In the genomic region with DNA sequence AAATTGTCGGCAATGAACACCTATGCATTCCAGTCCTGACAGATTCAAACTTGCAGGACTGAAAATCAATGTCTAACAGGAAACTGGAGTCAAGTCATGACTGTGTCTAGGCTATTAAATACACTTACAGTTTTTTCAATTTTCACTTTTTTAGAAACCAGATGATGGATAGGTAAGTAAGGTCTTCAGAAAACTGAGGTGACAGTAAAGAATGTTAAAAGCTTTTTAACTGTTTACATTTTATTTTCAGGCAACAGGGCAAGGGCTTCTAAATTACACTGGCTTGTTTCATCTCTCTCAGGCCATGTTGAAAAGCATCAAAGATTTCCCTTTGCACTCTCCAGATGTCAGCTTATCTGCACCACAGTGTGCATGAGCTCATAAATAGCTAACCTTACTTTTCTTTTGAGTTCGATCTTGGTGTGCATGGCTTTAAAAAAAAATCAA, we compare ENCODE assay signal across 15 cellular contexts.
DNase-seq lines count a peak whose midpoint lies in the region; ATAC-seq, FAIRE-seq and TF ChIP-seq lines count a peak whose summit lies in the region.
"Had no signal": no experiment of that assay in that cellular context is flagged by ENCODE, and none has a peak within 500 bp of the region (broad histone marks: within the 10 kb centered on the region; RNA-seq: fewer than 3 reads in every experiment).

No MANE protein-coding gene starts in this region.

- intact Hi-C loops in left ventricle myocardium inferior (cut with micrococcal nuclease) (loop anchor here (5.0 kb wide), 2 partner anchors 122 to 197 kb away; no protein-coding TSS in a partner anchor), sigmoid colon (cut with DNase I) (loop anchor here (2.0 to 5.0 kb wide), 2 partner anchors 67 to 516 kb away; partner anchors contain the start of gene SEC24D), lower lobe of right lung (cut with DNase I) (no loop called here)

- H3K4me3 ChIP-seq in bronchial epithelial cell (ENCODE audit: low read depth, low read length) (no peak overlapping the region), left ventricle myocardium inferior (no peak overlapping the region), sigmoid colon (no peak overlapping the region), small intestine (ENCODE audit: low read depth in 1 of 2, low read length in 2 of 2) (no peak overlapping the region), lower lobe of right lung (no peak overlapping the region)
- H3K4me3 ChIP-seq: BLaER1 had no signal

- peak overlapping the region; percentile 81 for H3K27ac ChIP-seq in left ventricle myocardium inferior (replicated peaks)
- peak overlapping the region; percentile 83 to 88 (median 85) for H3K27ac ChIP-seq in sigmoid colon
- H3K27ac ChIP-seq in small intestine (ENCODE audit: low read depth in 1 of 2, low read length in 1 of 2): no peak overlapping the region
- H3K27ac ChIP-seq in lower lobe of right lung: no peak overlapping the region
- H3K27ac ChIP-seq: BLaER1 had no signal

- TF ChIP-seq CTCF in bronchial epithelial cell (IDR thresholded peaks at IDR 0.05; ENCODE audit: insufficient read depth, low read length, severe bottlenecking) (no peak), left ventricle myocardium inferior (IDR thresholded peaks at IDR 0.05; ENCODE audit: borderline replicate concordance) (no peak), sigmoid colon (IDR thresholded peaks at IDR 0.05) (no peak), lower lobe of right lung (IDR thresholded peaks at IDR 0.05) (no peak)

- H3K36me3 ChIP-seq in bronchial epithelial cell (ENCODE audit: control insufficient read depth, insufficient read depth, low read length) (peaks cover 4% of the 10 kb centered on the region), left ventricle myocardium inferior (peaks cover 23% of the 10 kb centered on the region), sigmoid colon (peaks cover 0 to 14% (median 0%) of the 10 kb centered on the region in 4 donors), small intestine (ENCODE audit: control insufficient read depth in 2 of 2, insufficient read depth in 2 of 2, low read length in 2 of 2) (peaks cover 8 to 21% of the 10 kb centered on the region in 2 donors), lower lobe of right lung (peaks cover 37% of the 10 kb centered on the region)

- no peak for TF ChIP-seq EP300 in sigmoid colon (IDR thresholded peaks at IDR 0.05)

- H3K27me3 ChIP-seq in bronchial epithelial cell (ENCODE audit: control insufficient read depth, insufficient read depth, low read length) (no peaks in the 10 kb centered on the region), left ventricle myocardium inferior (ENCODE audit: low read depth) (no peaks in the 10 kb centered on the region), sigmoid colon (no peaks in the 10 kb centered on the region), small intestine (ENCODE audit: control insufficient read depth in 2 of 2, insufficient read depth in 2 of 2, low read length in 2 of 2) (no peaks in the 10 kb centered on the region), lower lobe of right lung (ENCODE audit: low read depth) (no peaks in the 10 kb centered on the region)
- H3K27me3 ChIP-seq: BLaER1 had no signal

- H3K4me1 ChIP-seq in left ventricle myocardium inferior (peaks cover 83% of the 10 kb centered on the region), sigmoid colon (peaks cover 0 to 78% (median 62%) of the 10 kb centered on the region in 4 donors), small intestine (ENCODE audit: control insufficient read depth in 2 of 2, insufficient read depth in 1 of 2, low read depth in 1 of 2, low read length in 1 of 2) (no peaks in the 10 kb centered on the region), lower lobe of right lung (peaks cover 26% of the 10 kb centered on the region)
- H3K4me1 ChIP-seq: BLaER1 had no signal

- H3K9me3 ChIP-seq in left ventricle myocardium inferior (replicated peaks): no peaks in the 10 kb centered on the region
- no peaks in the 10 kb centered on the region for H3K9me3 ChIP-seq in sigmoid colon
- H3K9me3 ChIP-seq in small intestine (ENCODE audit: control insufficient read depth, low read depth): no peaks in the 10 kb centered on the region
- H3K9me3 ChIP-seq in lower lobe of right lung: no peaks in the 10 kb centered on the region
- H3K9me3 ChIP-seq: BLaER1 had no signal

- TF ChIP-seq POLR2A in sigmoid colon (IDR thresholded peaks at IDR 0.05): no peak

- peak; percentile 12 for DNase-seq in HPDE6-E6E7 (ENCODE audit: extremely low spot score)
- DNase-seq in bronchial epithelial cell (ENCODE audit: low read depth): peak; percentile 80
- DNase-seq in left ventricle myocardium inferior: no peak
- DNase-seq in sigmoid colon: no peak
- no peak for DNase-seq in small intestine
- DNase-seq in NCI-H1105 (lab: John Stamatoyannopoulos, UW): no peak
- DNase-seq in activated T-cell treated with anti-CD3 and anti-CD28 coated beads, Interleukin-2, amount 50 U/mL, for 48 hours: no peak
- no peak for DNase-seq in lower lobe of right lung
- DNase-seq: NCI-H524 treated with DMSO at 0.1 percent for 48 hours; stimulated activated CD4-positive, alpha-beta T cell treated with anti-CD3 and anti-CD28 coated beads, Interleukin-4, amount 100 ng/mL, for 1 hour; T-cell had no signal

- ATAC-seq in lower lobe of right lung: no peak
- ATAC-seq: T-cell had no signal

- FAIRE-seq in bronchial epithelial cell (lab: Jason Lieb, UNC): no peak
- no peak for FAIRE-seq in small intestine (lab: Jason Lieb, UNC)
- FAIRE-seq: colon, frontal cortex, TTC549 had no signal

- WGBS in sigmoid colon, 2 donors: 83 to 89% methylated on average over 2 of the region's 2 CpGs
- WGBS in small intestine, 3 donors: 68 to 80% (median 75%) methylated on average over 2 of the region's 2 CpGs

Comparison
In these comparisons a context has a peak if more than half of its experiments do, and no peak if none do; other contexts are left out.
1. DNase-seq: peak in HPDE6-E6E7 (single experiment) and bronchial epithelial cell (single experiment); none in left ventricle myocardium inferior (single experiment), sigmoid colon (single experiment), small intestine (single experiment), NCI-H1105 (single experiment), activated T-cell treated with anti-CD3 and anti-CD28 coated beads, Interleukin-2, amount 50 U/mL, for 48 hours (0 of 2) and lower lobe of right lung (single experiment).
2. H3K27ac ChIP-seq: peak in left ventricle myocardium inferior (single experiment) and sigmoid colon (4 of 4); none in small intestine (0 of 2) and lower lobe of right lung (single experiment).